ENCODE assay signal across 11 cellular contexts in the genomic region with DNA sequence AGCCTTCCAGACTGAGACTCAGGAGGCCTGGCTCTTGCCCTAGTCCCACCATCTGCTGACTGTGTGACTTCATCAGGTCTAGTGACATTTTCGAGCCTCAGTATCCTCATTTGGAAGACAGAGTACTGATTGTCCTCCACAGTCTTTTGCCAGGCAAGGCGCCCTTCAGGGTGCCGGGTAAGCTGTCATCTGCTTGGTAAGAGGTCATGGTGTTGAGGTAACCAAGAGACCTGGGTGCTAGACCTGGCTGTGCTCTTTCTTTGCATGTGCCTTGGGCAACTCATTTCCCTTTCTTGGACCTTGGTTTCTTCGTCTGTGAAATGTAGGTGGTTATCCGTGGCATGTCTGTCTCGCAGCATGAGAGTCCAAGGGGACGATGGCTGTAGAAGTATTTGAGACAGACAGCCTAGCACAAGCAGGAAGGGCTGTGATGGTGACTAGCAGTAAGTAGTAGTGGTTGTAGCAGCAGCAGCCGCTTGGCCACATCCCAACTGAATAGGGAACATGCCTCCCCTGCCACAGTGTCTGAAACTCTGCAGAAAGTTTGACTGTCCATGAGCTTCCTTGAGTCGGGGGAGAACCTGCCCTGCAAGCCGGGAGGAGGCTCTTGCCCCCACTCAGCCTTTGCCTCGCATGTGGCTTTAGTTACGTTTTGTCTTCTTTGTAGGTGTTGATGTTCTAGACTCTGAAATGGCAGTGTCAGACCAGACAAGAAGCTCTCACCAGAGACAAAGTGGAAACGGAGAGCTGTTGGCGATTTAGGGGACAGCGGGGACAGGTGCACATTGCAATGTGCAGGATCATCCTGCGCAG. TPM values are rescaled to one million over a fixed set of nuclear protein-coding genes. Genes with fewer than 3 reads are reported as not detected.
DNase-seq lines count a peak whose midpoint lies in the region; ATAC-seq and TF ChIP-seq lines count a peak whose summit lies in the region.
"Had no signal": no experiment of that assay in that cellular context is flagged by ENCODE, and none has a peak within 500 bp of the region (broad histone marks: within the 10 kb centered on the region; RNA-seq: fewer than 3 reads in every experiment).

No MANE protein-coding gene starts in this region.

- no peak for TF ChIP-seq CTCF in nephron progenitor cell (IDR thresholded peaks at IDR 0.05)

- ATAC-seq in CD4-positive, CD25-positive, alpha-beta regulatory T cell (ENCODE audit: low read depth in 2 of 2), result no peak
- no peak for ATAC-seq in activated naive CD8-positive, alpha-beta T cell treated with anti-CD3 and anti-CD28 coated beads, Interleukin-2, amount 50 U/mL, for 24 hours
- no peak for ATAC-seq in activated CD4-positive, CD25-positive, alpha-beta regulatory T cell treated with anti-CD3 and anti-CD28 coated beads, Interleukin-2, amount 50 U/mL, for 24 hours

- peaks cover 51% of the 10 kb centered on the region for H3K36me3 Mint-ChIP-seq in CD4-positive, CD25-positive, alpha-beta regulatory T cell
- peaks cover 51% of the 10 kb centered on the region for H3K36me3 Mint-ChIP-seq in activated naive CD8-positive, alpha-beta T cell treated with anti-CD3 and anti-CD28 coated beads, Interleukin-2, amount 50 U/mL, for 24 hours (ENCODE audit: low read depth)
- peaks cover 12% of the 10 kb centered on the region for H3K36me3 Mint-ChIP-seq in nephron progenitor cell (ENCODE audit: low read depth)

- peak overlapping the region; percentile 79 for H3K27ac ChIP-seq in CD4-positive, CD25-positive, alpha-beta regulatory T cell (ENCODE audit: insufficient read depth, low read length, poor library complexity, severe bottlenecking)
- H3K27ac ChIP-seq in KOPT-K1 (ENCODE audit: low read depth, low read length, poor library complexity, severe bottlenecking), result peak overlapping the region; percentile 56

- H3K27me3 ChIP-seq in CD4-positive, CD25-positive, alpha-beta regulatory T cell (ENCODE audit: control insufficient read depth, insufficient read depth, low read length), result no peaks in the 10 kb centered on the region

- peaks cover 37 to 95% (median 71%) of the 10 kb centered on the region in 4 donors for H3K4me1 Mint-ChIP-seq in CD4-positive, CD25-positive, alpha-beta regulatory T cell
- peaks cover 85% of the 10 kb centered on the region for H3K4me1 Mint-ChIP-seq in activated naive CD8-positive, alpha-beta T cell treated with anti-CD3 and anti-CD28 coated beads, Interleukin-2, amount 50 U/mL, for 24 hours
- H3K4me1 Mint-ChIP-seq in nephron progenitor cell, result peaks cover 40% of the 10 kb centered on the region

- DNase-seq in CD4-positive, CD25-positive, alpha-beta regulatory T cell, result peak in 1 of 3 donors; percentile 56
- no peak for DNase-seq in activated naive CD8-positive, alpha-beta T cell treated with anti-CD3 and anti-CD28 coated beads, Interleukin-2, amount 50 U/mL, for 24 hours
- DNase-seq in nephron progenitor cell, result no peak
- no peak for DNase-seq in glomerular visceral epithelial cell (ENCODE audit: extremely low spot score)
- no peak for DNase-seq in NCI-H187 (lab: John Stamatoyannopoulos, UW)
- DNase-seq in NK-92 (lab: John Stamatoyannopoulos, UW; ENCODE audit: unreplicated experiment), result no peak
- DNase-seq: GOT3, KG1, mesenchymal stem cell had no signal

- no peaks in the 10 kb centered on the region for H3K27me3 Mint-ChIP-seq in CD4-positive, CD25-positive, alpha-beta regulatory T cell
- H3K27me3 Mint-ChIP-seq in activated naive CD8-positive, alpha-beta T cell treated with anti-CD3 and anti-CD28 coated beads, Interleukin-2, amount 50 U/mL, for 24 hours, result no peaks in the 10 kb centered on the region
- peaks cover 4% of the 10 kb centered on the region for H3K27me3 Mint-ChIP-seq in nephron progenitor cell (ENCODE audit: low read depth, poor library complexity)

- peak overlapping the region; percentile 60 to 90 (median 75) for H3K4me3 Mint-ChIP-seq in CD4-positive, CD25-positive, alpha-beta regulatory T cell
- peak overlapping the region; percentile 65 for H3K4me3 Mint-ChIP-seq in activated naive CD8-positive, alpha-beta T cell treated with anti-CD3 and anti-CD28 coated beads, Interleukin-2, amount 50 U/mL, for 24 hours
- no peak overlapping the region for H3K4me3 Mint-ChIP-seq in nephron progenitor cell

- H3K36me3 ChIP-seq in CD4-positive, CD25-positive, alpha-beta regulatory T cell (ENCODE audit: control insufficient read depth, insufficient read depth, low read length), result peaks cover 87% of the 10 kb centered on the region
- peaks cover 100% of the 10 kb centered on the region for H3K36me3 ChIP-seq in KOPT-K1 (ENCODE audit: insufficient read depth, low read length)

- H3K27ac Mint-ChIP-seq in CD4-positive, CD25-positive, alpha-beta regulatory T cell, result peak overlapping the region; percentile 88 to 99 (median 89)
- H3K27ac Mint-ChIP-seq in activated naive CD8-positive, alpha-beta T cell treated with anti-CD3 and anti-CD28 coated beads, Interleukin-2, amount 50 U/mL, for 24 hours, result peak overlapping the region; percentile 94
- peak overlapping the region; percentile 45 for H3K27ac Mint-ChIP-seq in nephron progenitor cell

- no peaks in the 10 kb centered on the region for H3K9me3 ChIP-seq in CD4-positive, CD25-positive, alpha-beta regulatory T cell (ENCODE audit: control insufficient read depth in 2 of 2, low read length in 2 of 2)
- H3K9me3 ChIP-seq in KOPT-K1 (ENCODE audit: insufficient read depth, low read length, poor library complexity, severe bottlenecking), result no peaks in the 10 kb centered on the region

- H3K9me3 Mint-ChIP-seq in CD4-positive, CD25-positive, alpha-beta regulatory T cell, result no peaks in the 10 kb centered on the region
- H3K9me3 Mint-ChIP-seq in activated naive CD8-positive, alpha-beta T cell treated with anti-CD3 and anti-CD28 coated beads, Interleukin-2, amount 50 U/mL, for 24 hours, result no peaks in the 10 kb centered on the region
- H3K9me3 Mint-ChIP-seq in nephron progenitor cell, result no peaks in the 10 kb centered on the region

- peaks cover 85% of the 10 kb centered on the region for H3K4me1 ChIP-seq in CD4-positive, CD25-positive, alpha-beta regulatory T cell (ENCODE audit: control insufficient read depth, insufficient read depth, low read length, poor library complexity, severe bottlenecking)

- peak overlapping the region; percentile 68 for H3K4me3 ChIP-seq in CD4-positive, CD25-positive, alpha-beta regulatory T cell (ENCODE audit: low read depth, low read length)

RNA-seq across cellular contexts. Expression of gene EVL, which starts 40.3 kb away (rescaled TPM):
- total RNA-seq in CD4-positive, CD25-positive, alpha-beta regulatory T cell, result 1,219 TPM
- polyA plus RNA-seq in CD4-positive, CD25-positive, alpha-beta regulatory T cell, result 100 to 1,000 TPM; 118 to 141 (median 136) TPM

RNA-seq across cellular contexts. Expression of gene DEGS2, which starts 53.9 kb away (rescaled TPM):
- not detected for total RNA-seq in CD4-positive, CD25-positive, alpha-beta regulatory T cell
- under 1 TPM; 0.09 to 0.35 (median 0.17) TPM for polyA plus RNA-seq in CD4-positive, CD25-positive, alpha-beta regulatory T cell
